15 cellular contexts compared by ENCODE assay signal in genomic region chr18:42922363-42922762, GRCh38.
DNase-seq lines count a peak whose midpoint lies in the region; ATAC-seq and TF ChIP-seq lines count a peak whose summit lies in the region.
"Had no signal": no experiment of that assay in that cellular context is flagged by ENCODE, and none has a peak within 500 bp of the region (broad histone marks: within the 10 kb centered on the region; RNA-seq: fewer than 3 reads in every experiment).

No MANE protein-coding gene starts in this region.

- H2AFZ ChIP-seq in osteoblast (ENCODE audit: low read length): no peak overlapping the region

- no peak overlapping the region for H3K4me3 Mint-ChIP-seq in endothelial cell (ENCODE audit: unreplicated experiment)
- H3K4me3 Mint-ChIP-seq: CD8-positive, alpha-beta memory T cell; H9 had no signal

- H3K36me3 ChIP-seq in osteoblast (ENCODE audit: insufficient read depth, low read length): no peaks in the 10 kb centered on the region
- H3K36me3 ChIP-seq: BLaER1 had no signal

- no peaks in the 10 kb centered on the region for H3K4me1 Mint-ChIP-seq in endothelial cell (ENCODE audit: unreplicated experiment)
- H3K4me1 Mint-ChIP-seq: CD8-positive, alpha-beta memory T cell had no signal

- no peaks in the 10 kb centered on the region for H3K27me3 Mint-ChIP-seq in endothelial cell (ENCODE audit: unreplicated experiment)
- H3K27me3 Mint-ChIP-seq: CD8-positive, alpha-beta memory T cell had no signal

- H3K79me2 ChIP-seq in osteoblast (ENCODE audit: insufficient read depth, low read length): no peaks in the 10 kb centered on the region

- no peaks in the 10 kb centered on the region for H3K27me3 ChIP-seq in osteoblast (ENCODE audit: insufficient read depth, low read length)
- H3K27me3 ChIP-seq: BLaER1 had no signal

- no peaks in the 10 kb centered on the region for H3K36me3 Mint-ChIP-seq in endothelial cell (ENCODE audit: low read depth, unreplicated experiment)
- H3K36me3 Mint-ChIP-seq: CD8-positive, alpha-beta memory T cell had no signal

- TF ChIP-seq CTCF in fibroblast of pulmonary artery (IDR thresholded peaks at IDR 0.05; ENCODE audit: low read length, missing control alignments) (no peak), osteoblast (IDR thresholded peaks at IDR 0.05; ENCODE audit: extremely low read depth, low read depth, low read length) (no peak), endothelial cell (IDR thresholded peaks at IDR 0.05; ENCODE audit: unreplicated experiment) (no peak)

- H3K4me2 ChIP-seq in osteoblast (ENCODE audit: insufficient read depth, low read length): no peak overlapping the region
- H3K4me2 ChIP-seq: BLaER1 had no signal

- no peaks in the 10 kb centered on the region for H4K20me1 ChIP-seq in osteoblast (ENCODE audit: insufficient read depth, low read length)
- H4K20me1 ChIP-seq: BLaER1 had no signal

- no peak overlapping the region for H3K27ac ChIP-seq in osteoblast (ENCODE audit: low read depth, low read length)
- H3K27ac ChIP-seq: BLaER1, HL-60 had no signal

- H3K9me3 Mint-ChIP-seq in endothelial cell (ENCODE audit: unreplicated experiment): no peaks in the 10 kb centered on the region
- H3K9me3 Mint-ChIP-seq: H9 had no signal

- H3K4me1 ChIP-seq in osteoblast (ENCODE audit: insufficient read depth, low read length): peaks cover 3% of the 10 kb centered on the region
- H3K4me1 ChIP-seq: BLaER1 had no signal

- no peak overlapping the region for H3K27ac Mint-ChIP-seq in endothelial cell (ENCODE audit: unreplicated experiment)
- H3K27ac Mint-ChIP-seq: CD8-positive, alpha-beta memory T cell; H9 had no signal

- peak; percentile 46 for ATAC-seq in SK-N-SH treated with all-trans-retinoic acid at 6 μM for 48 hours
- no peak for ATAC-seq in HG02884 (IDR thresholded peaks at IDR 0.05; ENCODE audit: unreplicated experiment)

- DNase-seq in HS-5 (ENCODE audit: low read depth) (peak; percentile 34), fibroblast of pulmonary artery (ENCODE audit: low read depth) (peak; percentile 5), osteoblast (ENCODE audit: insufficient read length, low spot score, missing footprints) (peak; percentile 0), endothelial cell (ENCODE audit: low spot score) (no peak)
- no peak for DNase-seq in activated naive CD4-positive, alpha-beta T cell treated with Interleukin-2 at 50 U/mL for 16 hours
- DNase-seq: 8988T; AML-193; CD8-positive, alpha-beta memory T cell; DMS 273 treated with DMSO at 0.1 percent for 48 hours; GOT3; H9 had no signal

- H3K4me3 ChIP-seq in fibroblast of pulmonary artery (replicated peaks; ENCODE audit: low read depth, low read length): no peak overlapping the region
- no peak overlapping the region for H3K4me3 ChIP-seq in osteoblast (ENCODE audit: insufficient read depth, low read length)
- H3K4me3 ChIP-seq: BLaER1 had no signal

- H3K9me3 ChIP-seq in osteoblast (ENCODE audit: low read depth, low read length): no peaks in the 10 kb centered on the region
- H3K9me3 ChIP-seq: BLaER1 had no signal

TF ChIP-seq in SK-N-SH treated with all-trans-retinoic acid at 6 μM for 48 hours, 23 proteins besides CTCF, POLR2A, EP300 and RAD21 (continues in another document):
- TF ChIP-seq POU6F1 (CRISPR knock-in tag; IDR thresholded peaks at IDR 0.05; ENCODE audit: borderline replicate concordance, low read depth): no peak
- TF ChIP-seq TCF4 (CRISPR knock-in tag; IDR thresholded peaks at IDR 0.05; ENCODE audit: borderline replicate concordance): peak; percentile 90
- TF ChIP-seq BACH2 (CRISPR knock-in tag; IDR thresholded peaks at IDR 0.05; ENCODE audit: borderline replicate concordance): no peak
- TF ChIP-seq ESRRG (CRISPR knock-in tag; IDR thresholded peaks at IDR 0.05): peak; percentile 48; the same call in 1 of the 2 replicates
- TF ChIP-seq ARNTL (CRISPR knock-in tag; IDR thresholded peaks at IDR 0.05; ENCODE audit: borderline replicate concordance, low read depth): no peak
- peak; percentile 35; the same call in 1 of the 2 replicates for TF ChIP-seq ZFP3 (CRISPR knock-in tag; IDR thresholded peaks at IDR 0.05)
- TF ChIP-seq GLIS3 (CRISPR knock-in tag; IDR thresholded peaks at IDR 0.05): peak; percentile 95
- TF ChIP-seq ZFP30 (CRISPR knock-in tag; IDR thresholded peaks at IDR 0.05): no peak
- no peak for TF ChIP-seq ZC3H10 (CRISPR knock-in tag; IDR thresholded peaks at IDR 0.05)
- peak; percentile 86 for TF ChIP-seq TSHZ2 (CRISPR knock-in tag; IDR thresholded peaks at IDR 0.05)
- no peak for TF ChIP-seq OSR1 (CRISPR knock-in tag; IDR thresholded peaks at IDR 0.05)
- peak; percentile 94 for TF ChIP-seq CSRNP3 (CRISPR knock-in tag; IDR thresholded peaks at IDR 0.05)
- TF ChIP-seq ISL1 (CRISPR knock-in tag; IDR thresholded peaks at IDR 0.05): peak; percentile 100
- TF ChIP-seq CREB5 (CRISPR knock-in tag; IDR thresholded peaks at IDR 0.05; ENCODE audit: low read depth): peak; percentile 99
- TF ChIP-seq ZNF70 (CRISPR knock-in tag; IDR thresholded peaks at IDR 0.05): no peak
- peak; percentile 95 for TF ChIP-seq SNAI2 (CRISPR knock-in tag; IDR thresholded peaks at IDR 0.05)
- TF ChIP-seq ZNF8 (CRISPR knock-in tag; IDR thresholded peaks at IDR 0.05): peak; percentile 64; the same call in 1 of the 2 replicates
- no peak for TF ChIP-seq RARB (CRISPR knock-in tag; IDR thresholded peaks at IDR 0.05)

Comparison
In these comparisons a context has a peak if more than half of its experiments do, and no peak if none do; other contexts are left out.
1. DNase-seq: peak in HS-5 (single experiment), fibroblast of pulmonary artery (single experiment) and osteoblast (single experiment); none in endothelial cell (single experiment) and activated naive CD4-positive, alpha-beta T cell treated with Interleukin-2 at 50 U/mL for 16 hours (single experiment).